ENCODE assay signal across 1 cellular context in the genomic region with DNA sequence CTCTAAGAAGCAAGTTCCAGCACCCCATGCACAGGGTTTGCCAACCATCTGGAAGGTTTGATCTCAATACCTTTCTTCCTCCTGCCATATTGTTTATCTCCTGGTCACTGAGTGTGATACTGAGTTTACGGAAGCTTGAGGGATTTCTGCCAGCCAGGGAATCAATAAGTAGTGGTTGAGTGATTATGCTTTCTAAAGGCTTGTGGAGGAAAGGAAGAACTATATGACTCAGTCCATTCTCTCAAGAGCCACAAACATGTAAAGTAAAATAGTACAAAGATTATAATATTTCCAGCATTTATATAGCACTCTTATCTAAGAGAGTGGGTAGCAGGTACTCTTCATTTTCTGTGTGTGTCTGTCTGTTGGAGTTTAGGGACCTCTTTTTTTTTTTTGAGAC.
TF ChIP-seq lines count a peak whose summit lies in the region.

No MANE protein-coding gene starts in this region.

TF ChIP-seq in GM23338, 12 proteins besides CTCF, POLR2A, EP300 and RAD21:
- no peak for TF ChIP-seq EZH2phosphoT487 (IDR thresholded peaks at IDR 0.05; ENCODE audit: unreplicated experiment)
- TF ChIP-seq, protein P1, sequence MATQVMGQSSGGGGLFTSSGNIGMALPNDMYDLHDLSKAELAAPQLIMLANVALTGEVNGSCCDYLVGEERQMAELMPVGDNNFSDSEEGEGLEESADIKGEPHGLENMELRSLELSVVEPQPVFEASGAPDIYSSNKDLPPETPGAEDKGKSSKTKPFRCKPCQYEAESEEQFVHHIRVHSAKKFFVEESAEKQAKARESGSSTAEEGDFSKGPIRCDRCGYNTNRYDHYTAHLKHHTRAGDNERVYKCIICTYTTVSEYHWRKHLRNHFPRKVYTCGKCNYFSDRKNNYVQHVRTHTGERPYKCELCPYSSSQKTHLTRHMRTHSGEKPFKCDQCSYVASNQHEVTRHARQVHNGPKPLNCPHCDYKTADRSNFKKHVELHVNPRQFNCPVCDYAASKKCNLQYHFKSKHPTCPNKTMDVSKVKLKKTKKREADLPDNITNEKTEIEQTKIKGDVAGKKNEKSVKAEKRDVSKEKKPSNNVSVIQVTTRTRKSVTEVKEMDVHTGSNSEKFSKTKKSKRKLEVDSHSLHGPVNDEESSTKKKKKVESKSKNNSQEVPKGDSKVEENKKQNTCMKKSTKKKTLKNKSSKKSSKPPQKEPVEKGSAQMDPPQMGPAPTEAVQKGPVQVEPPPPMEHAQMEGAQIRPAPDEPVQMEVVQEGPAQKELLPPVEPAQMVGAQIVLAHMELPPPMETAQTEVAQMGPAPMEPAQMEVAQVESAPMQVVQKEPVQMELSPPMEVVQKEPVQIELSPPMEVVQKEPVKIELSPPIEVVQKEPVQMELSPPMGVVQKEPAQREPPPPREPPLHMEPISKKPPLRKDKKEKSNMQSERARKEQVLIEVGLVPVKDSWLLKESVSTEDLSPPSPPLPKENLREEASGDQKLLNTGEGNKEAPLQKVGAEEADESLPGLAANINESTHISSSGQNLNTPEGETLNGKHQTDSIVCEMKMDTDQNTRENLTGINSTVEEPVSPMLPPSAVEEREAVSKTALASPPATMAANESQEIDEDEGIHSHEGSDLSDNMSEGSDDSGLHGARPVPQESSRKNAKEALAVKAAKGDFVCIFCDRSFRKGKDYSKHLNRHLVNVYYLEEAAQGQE (IDR thresholded peaks at IDR 0.05; ENCODE audit: unreplicated experiment), result no peak
- no peak for TF ChIP-seq CREB1 (CRISPR knock-in tag; IDR thresholded peaks at IDR 0.05; ENCODE audit: low read depth)
- no peak for TF ChIP-seq POLR2AphosphoS5 (IDR thresholded peaks at IDR 0.05; ENCODE audit: low read depth)
- TF ChIP-seq ZNF114 (CRISPR knock-in tag; IDR thresholded peaks at IDR 0.05), result no peak
- TF ChIP-seq EZH2 (IDR thresholded peaks at IDR 0.05; ENCODE audit: low read depth, unreplicated experiment), result no peak
- no peak for TF ChIP-seq ZNF331 (CRISPR knock-in tag; IDR thresholded peaks at IDR 0.05; ENCODE audit: low read depth)
- no peak for TF ChIP-seq NANOG (IDR thresholded peaks at IDR 0.05; ENCODE audit: borderline replicate concordance)
- TF ChIP-seq, protein P2, sequence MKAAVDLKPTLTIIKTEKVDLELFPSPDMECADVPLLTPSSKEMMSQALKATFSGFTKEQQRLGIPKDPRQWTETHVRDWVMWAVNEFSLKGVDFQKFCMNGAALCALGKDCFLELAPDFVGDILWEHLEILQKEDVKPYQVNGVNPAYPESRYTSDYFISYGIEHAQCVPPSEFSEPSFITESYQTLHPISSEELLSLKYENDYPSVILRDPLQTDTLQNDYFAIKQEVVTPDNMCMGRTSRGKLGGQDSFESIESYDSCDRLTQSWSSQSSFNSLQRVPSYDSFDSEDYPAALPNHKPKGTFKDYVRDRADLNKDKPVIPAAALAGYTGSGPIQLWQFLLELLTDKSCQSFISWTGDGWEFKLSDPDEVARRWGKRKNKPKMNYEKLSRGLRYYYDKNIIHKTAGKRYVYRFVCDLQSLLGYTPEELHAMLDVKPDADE (IDR thresholded peaks at IDR 0.05), result no peak
- no peak for TF ChIP-seq STAT1 (IDR thresholded peaks at IDR 0.05; ENCODE audit: unreplicated experiment)
- no peak for TF ChIP-seq JUNB (IDR thresholded peaks at IDR 0.05; ENCODE audit: unreplicated experiment)
- TF ChIP-seq, protein P3, sequence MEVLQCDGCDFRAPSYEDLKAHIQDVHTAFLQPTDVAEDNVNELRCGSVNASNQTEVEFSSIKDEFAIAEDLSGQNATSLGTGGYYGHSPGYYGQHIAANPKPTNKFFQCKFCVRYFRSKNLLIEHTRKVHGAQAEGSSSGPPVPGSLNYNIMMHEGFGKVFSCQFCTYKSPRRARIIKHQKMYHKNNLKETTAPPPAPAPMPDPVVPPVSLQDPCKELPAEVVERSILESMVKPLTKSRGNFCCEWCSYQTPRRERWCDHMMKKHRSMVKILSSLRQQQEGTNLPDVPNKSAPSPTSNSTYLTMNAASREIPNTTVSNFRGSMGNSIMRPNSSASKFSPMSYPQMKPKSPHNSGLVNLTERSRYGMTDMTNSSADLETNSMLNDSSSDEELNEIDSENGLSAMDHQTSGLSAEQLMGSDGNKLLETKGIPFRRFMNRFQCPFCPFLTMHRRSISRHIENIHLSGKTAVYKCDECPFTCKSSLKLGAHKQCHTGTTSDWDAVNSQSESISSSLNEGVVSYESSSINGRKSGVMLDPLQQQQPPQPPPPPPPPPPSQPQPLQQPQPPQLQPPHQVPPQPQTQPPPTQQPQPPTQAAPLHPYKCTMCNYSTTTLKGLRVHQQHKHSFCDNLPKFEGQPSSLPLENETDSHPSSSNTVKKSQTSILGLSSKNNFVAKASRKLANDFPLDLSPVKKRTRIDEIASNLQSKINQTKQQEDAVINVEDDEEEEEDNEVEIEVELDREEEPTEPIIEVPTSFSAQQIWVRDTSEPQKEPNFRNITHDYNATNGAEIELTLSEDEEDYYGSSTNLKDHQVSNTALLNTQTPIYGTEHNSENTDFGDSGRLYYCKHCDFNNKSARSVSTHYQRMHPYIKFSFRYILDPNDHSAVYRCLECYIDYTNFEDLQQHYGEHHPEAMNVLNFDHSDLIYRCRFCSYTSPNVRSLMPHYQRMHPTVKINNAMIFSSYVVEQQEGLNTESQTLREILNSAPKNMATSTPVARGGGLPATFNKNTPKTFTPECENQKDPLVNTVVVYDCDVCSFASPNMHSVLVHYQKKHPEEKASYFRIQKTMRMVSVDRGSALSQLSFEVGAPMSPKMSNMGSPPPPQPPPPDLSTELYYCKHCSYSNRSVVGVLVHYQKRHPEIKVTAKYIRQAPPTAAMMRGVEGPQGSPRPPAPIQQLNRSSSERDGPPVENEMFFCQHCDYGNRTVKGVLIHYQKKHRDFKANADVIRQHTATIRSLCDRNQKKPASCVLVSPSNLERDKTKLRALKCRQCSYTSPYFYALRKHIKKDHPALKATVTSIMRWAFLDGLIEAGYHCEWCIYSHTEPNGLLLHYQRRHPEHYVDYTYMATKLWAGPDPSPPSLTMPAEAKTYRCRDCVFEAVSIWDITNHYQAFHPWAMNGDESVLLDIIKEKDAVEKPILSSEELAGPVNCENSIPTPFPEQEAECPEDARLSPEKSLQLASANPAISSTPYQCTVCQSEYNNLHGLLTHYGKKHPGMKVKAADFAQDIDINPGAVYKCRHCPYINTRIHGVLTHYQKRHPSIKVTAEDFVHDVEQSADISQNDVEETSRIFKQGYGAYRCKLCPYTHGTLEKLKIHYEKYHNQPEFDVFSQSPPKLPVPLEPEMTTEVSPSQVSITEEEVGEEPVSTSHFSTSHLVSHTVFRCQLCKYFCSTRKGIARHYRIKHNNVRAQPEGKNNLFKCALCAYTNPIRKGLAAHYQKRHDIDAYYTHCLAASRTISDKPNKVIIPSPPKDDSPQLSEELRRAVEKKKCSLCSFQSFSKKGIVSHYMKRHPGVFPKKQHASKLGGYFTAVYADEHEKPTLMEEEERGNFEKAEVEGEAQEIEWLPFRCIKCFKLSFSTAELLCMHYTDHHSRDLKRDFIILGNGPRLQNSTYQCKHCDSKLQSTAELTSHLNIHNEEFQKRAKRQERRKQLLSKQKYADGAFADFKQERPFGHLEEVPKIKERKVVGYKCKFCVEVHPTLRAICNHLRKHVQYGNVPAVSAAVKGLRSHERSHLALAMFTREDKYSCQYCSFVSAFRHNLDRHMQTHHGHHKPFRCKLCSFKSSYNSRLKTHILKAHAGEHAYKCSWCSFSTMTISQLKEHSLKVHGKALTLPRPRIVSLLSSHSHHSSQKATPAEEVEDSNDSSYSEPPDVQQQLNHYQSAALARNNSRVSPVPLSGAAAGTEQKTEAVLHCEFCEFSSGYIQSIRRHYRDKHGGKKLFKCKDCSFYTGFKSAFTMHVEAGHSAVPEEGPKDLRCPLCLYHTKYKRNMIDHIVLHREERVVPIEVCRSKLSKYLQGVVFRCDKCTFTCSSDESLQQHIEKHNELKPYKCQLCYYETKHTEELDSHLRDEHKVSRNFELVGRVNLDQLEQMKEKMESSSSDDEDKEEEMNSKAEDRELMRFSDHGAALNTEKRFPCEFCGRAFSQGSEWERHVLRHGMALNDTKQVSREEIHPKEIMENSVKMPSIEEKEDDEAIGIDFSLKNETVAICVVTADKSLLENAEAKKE (CRISPR knock-in tag; IDR thresholded peaks at IDR 0.05), result no peak
